8 cellular contexts compared by ENCODE assay signal in the genomic region with DNA sequence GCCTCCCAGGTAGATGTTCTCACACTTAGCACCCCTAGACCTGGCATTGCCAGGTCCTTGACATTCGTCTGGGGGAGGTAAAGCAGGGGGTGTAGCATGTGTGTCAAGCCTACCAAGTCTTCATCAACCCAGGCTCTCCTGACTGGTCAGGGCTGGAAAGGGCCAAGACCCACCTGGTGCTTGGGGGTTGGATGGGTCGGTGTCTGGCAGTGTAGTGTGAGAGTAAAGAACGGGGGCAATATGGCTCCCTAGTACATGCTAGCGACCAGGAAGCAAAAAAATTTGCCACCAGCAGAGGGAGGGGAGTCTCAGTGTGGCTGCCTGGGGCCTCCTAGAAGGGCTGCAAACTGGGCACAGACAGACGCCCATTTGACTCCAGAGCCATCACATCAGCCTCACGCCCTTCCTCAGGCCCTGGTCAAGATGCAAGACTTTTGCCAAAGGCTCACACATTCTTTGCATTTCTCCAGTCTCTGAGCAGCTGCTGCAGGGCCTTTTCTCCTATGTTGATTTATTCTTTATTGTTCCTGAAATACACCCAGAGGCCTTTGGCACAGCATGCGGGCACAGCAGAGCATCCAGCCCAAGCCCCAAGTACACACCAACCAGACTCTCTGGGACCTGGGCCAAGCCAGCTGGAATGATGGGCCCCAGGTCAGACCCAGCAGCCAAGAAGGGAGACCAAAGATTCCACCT. TPM values are rescaled to one million over a fixed set of nuclear protein-coding genes. Genes with fewer than 3 reads are reported as not detected.
A peak's percentile ranks its signal among the peaks of the same experiment; 100 is the strongest.
DNase-seq lines count a peak whose midpoint lies in the region; ATAC-seq and TF ChIP-seq lines count a peak whose summit lies in the region.

No MANE protein-coding gene starts in this region.

- no peaks in the 10 kb centered on the region for H3K9me3 Mint-ChIP-seq in T-helper 1 cell treated with Interleukin-12 subunit alpha and Interleukin-12 subunit beta and Interleukin-4 antibody, amounts not matched to agents 30 μg/mL and 1 μg/mL, for 36 hours
- H3K9me3 Mint-ChIP-seq in mesothelial cell of epicardium = no peaks in the 10 kb centered on the region

- intact Hi-C loops in dorsolateral prefrontal cortex (cut with DNase I) (loop anchor here (2.0 to 5.0 kb wide), 3 partner anchors 24 to 75 kb away; no protein-coding TSS in a partner anchor), aorta (cut with DNase I) (loop anchor here (5.0 kb wide), 2 partner anchors 35 to 40 kb away; no protein-coding TSS in a partner anchor)

- peaks cover 7% of the 10 kb centered on the region for H3K36me3 Mint-ChIP-seq in T-helper 1 cell treated with Interleukin-12 subunit alpha and Interleukin-12 subunit beta and Interleukin-4 antibody, amounts not matched to agents 30 μg/mL and 1 μg/mL, for 36 hours (ENCODE audit: low read depth)
- H3K36me3 Mint-ChIP-seq in mesothelial cell of epicardium = no peaks in the 10 kb centered on the region

- peak overlapping the region; percentile 64 for H3K4me3 Mint-ChIP-seq in T-helper 1 cell treated with Interleukin-12 subunit alpha and Interleukin-12 subunit beta and Interleukin-4 antibody, amounts not matched to agents 30 μg/mL and 1 μg/mL, for 36 hours
- H3K4me3 Mint-ChIP-seq in mesothelial cell of epicardium = peak overlapping the region; percentile 43

- H3K27ac Mint-ChIP-seq in T-helper 1 cell treated with Interleukin-12 subunit alpha and Interleukin-12 subunit beta and Interleukin-4 antibody, amounts not matched to agents 30 μg/mL and 1 μg/mL, for 36 hours = peak overlapping the region; percentile 60
- H3K27ac Mint-ChIP-seq in mesothelial cell of epicardium = peak overlapping the region; percentile 98

- 7 to 10% methylated on average over 7 of the region's 7 CpGs for WGBS in aorta, 2 donors

- no peaks in the 10 kb centered on the region for H3K27me3 ChIP-seq in dorsolateral prefrontal cortex
- no peaks in the 10 kb centered on the region for H3K27me3 ChIP-seq in aorta (ENCODE audit: control insufficient read depth in 1 of 2, insufficient read depth in 2 of 2, low read length in 1 of 2)

- peaks cover 91% of the 10 kb centered on the region for H3K4me1 Mint-ChIP-seq in T-helper 1 cell treated with Interleukin-12 subunit alpha and Interleukin-12 subunit beta and Interleukin-4 antibody, amounts not matched to agents 30 μg/mL and 1 μg/mL, for 36 hours (ENCODE audit: low read depth)
- H3K4me1 Mint-ChIP-seq in mesothelial cell of epicardium = peaks cover 74% of the 10 kb centered on the region

- H3K27ac ChIP-seq in dorsolateral prefrontal cortex = peak overlapping the region; percentile 49 to 99 (median 91)
- H3K27ac ChIP-seq in aorta (ENCODE audit: low read depth in 1 of 2, low read length in 2 of 2) = peak overlapping the region; percentile 77 to 99

- DNase-seq in activated CD4-positive, alpha-beta T cell treated with anti-CD3 and anti-CD28 coated beads for 4 hours = peak; percentile 23 to 49
- no peak for DNase-seq in activated CD4-positive, alpha-beta T cell treated with anti-CD3 and anti-CD28 coated beads for 1 hour
- DNase-seq in dorsolateral prefrontal cortex (peak in 3 of 10 donors; percentile 56 to 70 (median 63)), mesothelial cell of epicardium (ENCODE audit: low spot score in 2 of 2, unreplicated experiment in 2 of 2) (no peak), aorta (peak; percentile 86 to 90), RKO (ENCODE audit: low spot score) (no peak), SKM-1 (lab: John Stamatoyannopoulos, UW; ENCODE audit: unreplicated experiment) (no peak)

- TF ChIP-seq CTCF in dorsolateral prefrontal cortex (IDR thresholded peaks at IDR 0.05 in 54 of 56, conservative IDR thresholded peaks at IDR 0.05 in 2 of 56; ENCODE audit: low read depth in 1 of 56, partially characterized antibody in 56 of 56) (peak in 27 of 56 donors; percentile 8 to 42 (median 25)), mesothelial cell of epicardium (IDR thresholded peaks at IDR 0.05; ENCODE audit: unreplicated experiment) (no peak)

- H3K4me1 ChIP-seq in aorta (ENCODE audit: control insufficient read depth in 1 of 2, insufficient read depth in 2 of 2, low read length in 2 of 2) = peaks cover 0 to 15% of the 10 kb centered on the region in 2 donors

- H3K4me3 ChIP-seq in dorsolateral prefrontal cortex (peak overlapping the region in 10 of 59 donors; percentile 12 to 53 (median 28)), aorta (ENCODE audit: low read length in 2 of 2) (no peak overlapping the region)

- no peaks in the 10 kb centered on the region for H3K9me3 ChIP-seq in aorta (ENCODE audit: control insufficient read depth, low read length)

- H3K27me3 Mint-ChIP-seq in T-helper 1 cell treated with Interleukin-12 subunit alpha and Interleukin-12 subunit beta and Interleukin-4 antibody, amounts not matched to agents 30 μg/mL and 1 μg/mL, for 36 hours (ENCODE audit: low read depth) = no peaks in the 10 kb centered on the region
- H3K27me3 Mint-ChIP-seq in mesothelial cell of epicardium (ENCODE audit: low read depth) = no peaks in the 10 kb centered on the region

- ATAC-seq in aorta (ENCODE audit: low FRiP score) = peak; percentile 55

- no peaks in the 10 kb centered on the region for H3K36me3 ChIP-seq in aorta (ENCODE audit: control insufficient read depth in 1 of 2, insufficient read depth in 2 of 2, low read length in 1 of 2)

RNA-seq across cellular contexts. Expression of gene PNMA1, which starts 38.3 kb away (rescaled TPM):
- total RNA-seq in dorsolateral prefrontal cortex (100 to 1,000 TPM in 119 of 120 experiments, 10 to 100 TPM in 1; 87.5 to 250 (median 176) TPM), mesothelial cell of epicardium (46.4 to 48.6 TPM (median 47.7 TPM) in 3 replicates), aorta (10 to 100 TPM; 36.7 to 45.5 TPM)
- polyA plus RNA-seq in aorta = 10 to 100 TPM; 22.4 to 35.2 TPM

Comparison
In these comparisons a context has a peak if more than half of its experiments do, and no peak if none do; other contexts are left out.
1. DNase-seq: peak in activated CD4-positive, alpha-beta T cell treated with anti-CD3 and anti-CD28 coated beads for 4 hours (2 of 2) and aorta (2 of 2); none in activated CD4-positive, alpha-beta T cell treated with anti-CD3 and anti-CD28 coated beads for 1 hour (single experiment), mesothelial cell of epicardium (0 of 2), RKO (single experiment) and SKM-1 (single experiment).